ENCODE assay signal across 15 cellular contexts in the genomic region with DNA sequence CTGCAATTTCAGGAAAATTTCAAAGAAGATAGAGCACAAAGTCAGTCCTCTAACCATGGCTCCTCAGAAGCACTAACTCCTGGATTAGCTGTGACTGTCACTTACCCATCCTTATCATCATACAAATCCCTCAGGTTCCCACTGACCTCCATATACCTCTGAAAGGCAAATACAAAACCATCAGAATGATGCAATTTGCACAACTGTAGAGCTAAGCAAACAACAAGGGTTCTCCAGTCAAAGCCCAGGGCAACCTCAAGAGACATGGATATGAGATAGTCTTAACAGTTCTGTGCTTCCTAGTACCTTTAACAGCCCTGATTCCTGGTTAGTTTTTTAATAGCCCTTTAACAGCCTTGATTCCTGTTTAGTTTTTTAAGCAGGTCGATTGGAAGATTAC. TPM values are rescaled to one million over a fixed set of nuclear protein-coding genes. Genes with fewer than 3 reads are reported as not detected.
DNase-seq lines count a peak whose midpoint lies in the region; ATAC-seq, FAIRE-seq and TF ChIP-seq lines count a peak whose summit lies in the region.
"Had no signal": no experiment of that assay in that cellular context is flagged by ENCODE, and none has a peak within 500 bp of the region (broad histone marks: within the 10 kb centered on the region; RNA-seq: fewer than 3 reads in every experiment).

No MANE protein-coding gene starts in this region.

- H2AFZ ChIP-seq in DND-41 (ENCODE audit: low read depth, low read length) (no peak overlapping the region), Loucy (ENCODE audit: low read length) (no peak overlapping the region)

- H3K27ac ChIP-seq in DND-41 (ENCODE audit: low read length): no peak overlapping the region
- H3K27ac ChIP-seq: gastroesophageal sphincter had no signal

- H4K20me1 ChIP-seq in DND-41 (ENCODE audit: insufficient read depth, low read length): peaks cover 16% of the 10 kb centered on the region
- peaks cover 16% of the 10 kb centered on the region for H4K20me1 ChIP-seq in Loucy (ENCODE audit: insufficient read depth, low read length, poor library complexity, severe bottlenecking)

- no peaks in the 10 kb centered on the region for H3K9me2 ChIP-seq in Loucy (replicated peaks; ENCODE audit: low read depth, low read length)
- H3K9me2 ChIP-seq: SK-N-SH had no signal

- H3K9me3 ChIP-seq in DND-41 (ENCODE audit: insufficient read depth, low read length, severe bottlenecking): no peaks in the 10 kb centered on the region
- H3K9me3 ChIP-seq in Loucy (ENCODE audit: insufficient read depth, low read depth, low read length): no peaks in the 10 kb centered on the region
- H3K9me3 ChIP-seq: gastroesophageal sphincter, SK-N-SH had no signal

- no peak for ATAC-seq in DND-41 (ENCODE audit: insufficient read depth, low read depth)
- ATAC-seq in GM18907 (IDR thresholded peaks at IDR 0.05; ENCODE audit: unreplicated experiment): no peak
- ATAC-seq: gastroesophageal sphincter had no signal

- TF ChIP-seq CTCF in DND-41 (IDR thresholded peaks at IDR 0.05; ENCODE audit: borderline replicate concordance, extremely low read depth, low read length, poor library complexity, severe bottlenecking) (no peak), Loucy (conservative IDR thresholded peaks at IDR 0.05; ENCODE audit: low read length) (no peak), chondrocyte (IDR thresholded peaks at IDR 0.05) (no peak), D721Med (IDR thresholded peaks at IDR 0.05; ENCODE audit: insufficient read depth, missing control alignments) (no peak)

- H3K79me2 ChIP-seq in DND-41 (ENCODE audit: insufficient read depth, low read length) (peaks cover 30% of the 10 kb centered on the region), Loucy (ENCODE audit: insufficient read depth, low read length) (peaks cover 28% of the 10 kb centered on the region)

- H3K27ac Mint-ChIP-seq in chondrocyte (ENCODE audit: unreplicated experiment): peak overlapping the region; percentile 51

- H3K9ac ChIP-seq in DND-41 (ENCODE audit: low read depth, low read length) (peak overlapping the region; percentile 81; the same call in 1 of the 2 replicates), Loucy (ENCODE audit: low read depth, low read length, poor library complexity, severe bottlenecking) (peak overlapping the region; percentile 83)

- FAIRE-seq in D721Med (lab: Jason Lieb, UNC): no peak
- FAIRE-seq: endothelial cell of umbilical vein had no signal

- H3F3A ChIP-seq in Loucy (ENCODE audit: low read depth): no peaks in the 10 kb centered on the region; the same call in 1 of the 2 replicates

- DNase-seq in DND-41 (no peak), chondrocyte (ENCODE audit: low spot score) (no peak), D721Med (ENCODE audit: insufficient read length, low spot score) (no peak), NCI-H2196 (lab: John Stamatoyannopoulos, UW; ENCODE audit: unreplicated experiment) (no peak)
- DNase-seq: C1 segment of cervical spinal cord; NCI-H1694; SK-N-SH; stimulated activated CD4-positive, alpha-beta T cell treated with anti-CD3 and anti-CD28 coated beads, Interleukin-4, amount 100 ng/mL, for 4 hours; trophoblast cell had no signal

- H3K36me3 Mint-ChIP-seq in chondrocyte (ENCODE audit: low read depth): peaks cover 16% of the 10 kb centered on the region

- H3K36me3 ChIP-seq in DND-41 (ENCODE audit: insufficient read depth, low read length) (peaks cover 57% of the 10 kb centered on the region), Loucy (ENCODE audit: insufficient read depth, low read length) (peaks cover 30% of the 10 kb centered on the region; the same call in 1 of the 2 replicates)

- peak overlapping the region; percentile 84; the same call in 1 of the 2 replicates for H3K4me2 ChIP-seq in DND-41 (ENCODE audit: insufficient read depth, low read length)
- peak overlapping the region; percentile 65 for H3K4me2 ChIP-seq in Loucy (ENCODE audit: low read depth, low read length, poor library complexity, severe bottlenecking)

- no peaks in the 10 kb centered on the region for H3K9me3 Mint-ChIP-seq in chondrocyte (ENCODE audit: low read depth)

- no peak overlapping the region for H3K4me3 Mint-ChIP-seq in chondrocyte (ENCODE audit: unreplicated experiment)

- H3K27me3 ChIP-seq in DND-41 (ENCODE audit: insufficient read depth, low read length, poor library complexity): no peaks in the 10 kb centered on the region
- no peaks in the 10 kb centered on the region for H3K27me3 ChIP-seq in Loucy (ENCODE audit: insufficient read depth, low read length, poor library complexity, severe bottlenecking)
- H3K27me3 ChIP-seq: gastroesophageal sphincter had no signal

- H3K27me3 Mint-ChIP-seq in chondrocyte (ENCODE audit: low read depth): no peaks in the 10 kb centered on the region

- H3K4me3 ChIP-seq in DND-41 (ENCODE audit: low read depth in 1 of 2, low read length in 2 of 2): no peak overlapping the region
- peak overlapping the region; percentile 79 for H3K4me3 ChIP-seq in Loucy (ENCODE audit: low read length, poor library complexity, severe bottlenecking)

- peaks cover 22% of the 10 kb centered on the region for H3K4me1 Mint-ChIP-seq in chondrocyte (ENCODE audit: low read depth)

- peaks cover 22% of the 10 kb centered on the region for H3K4me1 ChIP-seq in DND-41 (ENCODE audit: insufficient read depth, low read length)
- H3K4me1 ChIP-seq in Loucy (ENCODE audit: insufficient read depth, low read length, poor library complexity, severe bottlenecking): peaks cover 10% of the 10 kb centered on the region

RNA-seq across cellular contexts. Expression of a gene that starts 2.1 kb away (rescaled TPM):
- total RNA-seq in chondrocyte: 45.6 to 60.4 TPM (median 46.2 TPM) in 3 replicates

RNA-seq across cellular contexts. Expression of a gene that starts 17.6 kb away (rescaled TPM):
- total RNA-seq in chondrocyte: 57.9 to 72.6 TPM (median 58.9 TPM) in 3 replicates

RNA-seq across cellular contexts. Expression of a gene that starts 24.9 kb away (rescaled TPM):
- total RNA-seq in chondrocyte: 26.4 to 35.6 TPM (median 32.3 TPM) in 3 replicates

RNA-seq across cellular contexts. Expression of a gene that starts 40.8 kb away (rescaled TPM):
- total RNA-seq in chondrocyte: 18.7 to 21.2 TPM (median 20.6 TPM) in 3 replicates

RNA-seq across cellular contexts. Expression of a gene that starts 58.9 kb away (rescaled TPM):
- 1.3 to 11.7 TPM (median 1.6 TPM) in 3 replicates for total RNA-seq in chondrocyte
- total RNA-seq: endothelial cell of umbilical vein, G401, NCI-H460 had no signal
